22 cellular contexts compared by ENCODE assay signal in the genomic region with DNA sequence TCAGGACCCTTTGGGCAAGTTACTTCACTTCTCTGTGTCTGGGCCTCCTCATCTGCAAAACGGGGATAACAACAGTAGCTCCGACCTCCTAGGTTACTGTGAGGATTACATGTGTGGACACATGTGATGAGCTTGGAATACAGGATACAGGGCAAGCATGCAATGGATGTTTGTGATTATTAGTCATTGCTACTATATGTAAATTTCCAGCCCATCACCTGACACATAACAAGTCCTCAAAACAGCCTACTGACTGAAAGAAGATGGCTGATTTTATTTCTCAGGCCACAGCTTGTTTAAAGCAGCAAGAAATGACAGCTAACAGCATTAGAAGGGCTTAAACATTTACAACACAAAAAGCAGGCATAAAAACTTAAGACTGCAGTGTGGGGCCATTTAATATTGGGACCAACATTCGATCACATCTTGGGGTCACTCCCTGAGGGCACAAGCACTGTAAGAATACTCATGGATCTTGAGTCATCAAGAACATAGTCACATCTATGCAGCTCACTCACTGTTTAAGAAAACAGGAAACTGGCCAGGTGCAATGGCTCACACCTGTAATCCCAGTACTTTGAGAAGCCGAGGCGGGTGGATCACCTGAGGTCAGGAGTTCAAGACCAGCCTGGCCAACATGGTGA. TPM values are rescaled to one million over a fixed set of nuclear protein-coding genes. Genes with fewer than 3 reads are reported as not detected.
A peak's percentile ranks its signal among the peaks of the same experiment; 100 is the strongest.
DNase-seq lines count a peak whose midpoint lies in the region; ATAC-seq, FAIRE-seq and TF ChIP-seq lines count a peak whose summit lies in the region.
"Had no signal": no experiment of that assay in that cellular context is flagged by ENCODE, and none has a peak within 500 bp of the region (broad histone marks: within the 10 kb centered on the region; RNA-seq: fewer than 3 reads in every experiment).

No MANE protein-coding gene starts in this region.

- H3K27ac ChIP-seq in A673 (ENCODE audit: low read depth, low read length, poor library complexity, severe bottlenecking) (peak overlapping the region; percentile 45), kidney (ENCODE audit: low read depth in 2 of 2, low read length in 2 of 2) (peak overlapping the region in 1 of 2 donors; percentile 63)
- H3K27ac ChIP-seq: KMS-11, Peyer's patch, tibial artery had no signal

- POLR2A ChIA-PET in A673 (lab: Charles Lee; ENCODE audit: low non-redundant PET): no interaction called here

- H3K9me3 ChIP-seq in A673 (ENCODE audit: low read depth, low read length, poor library complexity, severe bottlenecking) (no peaks in the 10 kb centered on the region), kidney (ENCODE audit: control insufficient read depth in 1 of 2, low read length in 2 of 2) (no peaks in the 10 kb centered on the region)
- H3K9me3 ChIP-seq: Peyer's patch, SK-N-SH, tibial artery had no signal

- intact Hi-C loops in A673 (cut with micrococcal nuclease; ENCODE audit: unreplicated experiment) (no loop called here), kidney (cut with DNase I) (no loop called here)

- TF ChIP-seq CTCF in A673 (conservative IDR thresholded peaks at IDR 0.05; ENCODE audit: low read depth, low read length) (no peak), kidney (IDR thresholded peaks at IDR 0.05; ENCODE audit: borderline replicate concordance, extremely low read depth, insufficient read depth) (no peak)

- CTCF ChIA-PET in A673 (lab: Charles Lee): interaction anchor here (0.6 kb wide), 1 partner anchor 134 kb away, joined by 3 read pairs; no protein-coding TSS in a partner anchor

- H3K4me1 ChIP-seq in A673 (ENCODE audit: insufficient read depth, low read length, poor library complexity, severe bottlenecking): peaks cover 44% of the 10 kb centered on the region
- peaks cover 0 to 15% of the 10 kb centered on the region in 2 donors for H3K4me1 ChIP-seq in kidney (ENCODE audit: control insufficient read depth in 1 of 2, insufficient read depth in 1 of 2, low read depth in 1 of 2, low read length in 2 of 2)
- H3K4me1 ChIP-seq: Peyer's patch had no signal

- no peak for ATAC-seq in GM18870 (IDR thresholded peaks at IDR 0.05; ENCODE audit: unreplicated experiment)
- no peak for ATAC-seq in GM21360 (IDR thresholded peaks at IDR 0.05; ENCODE audit: unreplicated experiment)
- ATAC-seq: stimulated activated memory B cell treated with anti-CD40 and anti-IgM and Interleukin-4, amounts not matched to agents 10 μg/mL and 1 μg/mL and 100 μg/mL, for 72 hours had no signal

- BruUV-seq in A673 (replicated peaks; lab: Mats Ljungman, UMichigan): no TSS peak

- DNase-seq in A673 (ENCODE audit: low spot score) (no peak), EL (peak; percentile 18), RPMI8226 (peak; percentile 8), kidney tubule cell (ENCODE audit: low spot score) (peak; percentile 83), kidney (no peak), UCSD-AML1 (lab: John Stamatoyannopoulos, UW; ENCODE audit: unreplicated experiment) (no peak)
- DNase-seq: activated CD4-positive, CD25-positive, alpha-beta regulatory T cell; activated effector memory CD4-positive, alpha-beta T cell treated with anti-CD3 and anti-CD28 coated beads, Interleukin-2, amount 50 U/mL, for 16 hours; caudate nucleus; COR-L47; erythroblast; NCI-H1048; NCI-H2029; NCI-H345; Peyer's patch; SK-N-SH; stimulated activated CD4-positive, alpha-beta T cell treated with anti-CD3 and anti-CD28 coated beads, Interleukin-15, amount 100 ng/mL, for 24 hours; tibial artery had no signal

- FAIRE-seq in kidney (lab: Jason Lieb, UNC): no peak

- H3K36me3 ChIP-seq in A673 (ENCODE audit: insufficient read depth, low read length, poor library complexity, severe bottlenecking) (no peaks in the 10 kb centered on the region), kidney (ENCODE audit: control insufficient read depth in 1 of 2, insufficient read depth in 2 of 2, low read length in 2 of 2) (no peaks in the 10 kb centered on the region)
- H3K36me3 ChIP-seq: Peyer's patch, tibial artery had no signal

- H3K4me3 ChIP-seq in A673 (ENCODE audit: low read depth, low read length, poor library complexity, severe bottlenecking): no peak overlapping the region
- no peak overlapping the region for H3K4me3 ChIP-seq in kidney (ENCODE audit: low read length in 2 of 2)
- H3K4me3 ChIP-seq: Peyer's patch, tibial artery had no signal

- H3K9ac ChIP-seq in kidney (ENCODE audit: low read length in 2 of 2): no peak overlapping the region
- H3K9ac ChIP-seq: KMS-11, SK-N-SH had no signal

- no peaks in the 10 kb centered on the region for H3K27me3 ChIP-seq in A673 (replicated peaks; ENCODE audit: insufficient read depth, low read depth, low read length, poor library complexity)
- H3K27me3 ChIP-seq: Peyer's patch, tibial artery had no signal

RNA-seq across cellular contexts. Expression of a gene that starts 49.6 kb away (rescaled TPM):
- total RNA-seq in A673 (2021) (40.7 and 46.3 TPM in 2 replicates), kidney (22.1 TPM)
- polyA plus RNA-seq in kidney (ENCODE audit: insufficient read depth, low read depth, low replicate concordance): 7.6 TPM

Comparison
In these comparisons a context has a peak if more than half of its experiments do, and no peak if none do; other contexts are left out.
1. DNase-seq: peak in EL (single experiment), RPMI8226 (single experiment) and kidney tubule cell (single experiment); none in A673 (single experiment), kidney (single experiment) and UCSD-AML1 (single experiment).